13 cellular contexts compared by ENCODE assay signal in the genomic region with DNA sequence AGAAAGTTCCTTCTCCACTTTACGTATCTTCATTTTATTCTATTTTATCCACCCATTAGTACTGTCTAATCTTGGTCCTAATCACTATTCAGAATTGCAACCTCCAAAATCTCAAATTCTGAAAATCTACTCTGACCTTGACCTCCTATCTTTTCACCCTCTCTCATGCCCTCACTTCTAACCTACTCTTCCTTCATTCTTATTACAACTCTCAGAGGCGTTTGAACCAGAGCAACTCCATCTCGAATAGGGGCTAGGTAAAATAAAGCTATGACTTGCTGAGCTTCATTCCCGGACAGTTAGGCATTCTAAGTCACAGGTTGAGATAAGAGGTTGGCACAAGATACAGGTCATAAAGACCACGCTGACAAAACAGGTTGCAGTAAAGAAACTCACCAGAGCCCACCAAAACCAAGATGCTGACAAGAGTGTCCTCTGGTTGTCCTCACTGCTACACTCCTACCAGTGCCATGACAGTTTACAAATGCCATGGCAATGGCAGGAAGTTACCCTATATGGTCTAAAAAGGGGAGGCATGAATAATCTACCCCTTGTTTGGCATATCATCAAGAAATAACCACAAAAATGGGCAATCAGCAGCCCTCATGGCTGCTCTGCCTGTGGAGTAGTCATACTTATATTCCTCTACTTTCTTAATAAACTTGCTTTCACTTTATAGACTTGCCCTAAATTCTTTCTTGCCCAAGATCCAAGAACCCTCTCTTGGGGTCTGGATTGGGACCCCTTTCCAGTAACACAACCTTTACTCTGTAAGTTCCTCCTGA. TPM values are rescaled to one million over a fixed set of nuclear protein-coding genes. Genes with fewer than 3 reads are reported as not detected.
DNase-seq lines count a peak whose midpoint lies in the region; ATAC-seq and TF ChIP-seq lines count a peak whose summit lies in the region.
"Had no signal": no experiment of that assay in that cellular context is flagged by ENCODE, and none has a peak within 500 bp of the region (broad histone marks: within the 10 kb centered on the region; RNA-seq: fewer than 3 reads in every experiment).

No MANE protein-coding gene starts in this region.

- intact Hi-C loops in dorsolateral prefrontal cortex (cut with DNase I): no loop called here

- DNase-seq in OCI-M1 (lab: John Stamatoyannopoulos, UW) (peak; percentile 39), dorsolateral prefrontal cortex (no peak), stromal cell of bone marrow (ENCODE audit: low read depth) (peak; percentile 57), DMS 273 treated with DMSO at 0.1 percent for 48 hours (lab: John Stamatoyannopoulos, UW) (no peak), COLO668 (lab: John Stamatoyannopoulos, UW; ENCODE audit: unreplicated experiment) (no peak), NCI-H1105 treated with DMSO at 0.1 percent for 48 hours (lab: John Stamatoyannopoulos, UW) (no peak)
- DNase-seq: activated effector memory CD4-positive, alpha-beta T cell treated with Interleukin-2 at 50 U/mL for 16 hours; dermis blood vessel endothelial cell; kidney; NCI-H2081 treated with DMSO at 0.1 percent for 48 hours; nephron progenitor cell; right lobe of liver had no signal

- no peaks in the 10 kb centered on the region for H3K27me3 ChIP-seq in dorsolateral prefrontal cortex
- H3K27me3 ChIP-seq: right lobe of liver had no signal

- peak; percentile 10 for ATAC-seq in GM21360 (IDR thresholded peaks at IDR 0.05; ENCODE audit: unreplicated experiment)
- ATAC-seq: right lobe of liver had no signal

- peak overlapping the region in 23 of 59 donors; percentile 0 to 51 (median 26) for H3K4me3 ChIP-seq in dorsolateral prefrontal cortex
- H3K4me3 ChIP-seq: right lobe of liver had no signal

- TF ChIP-seq CTCF in dorsolateral prefrontal cortex (IDR thresholded peaks at IDR 0.05 in 54 of 56, conservative IDR thresholded peaks at IDR 0.05 in 2 of 56; ENCODE audit: low read depth in 1 of 56, partially characterized antibody in 56 of 56): no peak

- H3K27ac ChIP-seq in dorsolateral prefrontal cortex: peak overlapping the region; percentile 63 to 100 (median 94)
- H3K27ac ChIP-seq: right lobe of liver had no signal

RNA-seq across cellular contexts. Expression of gene CCDC88A, which starts 11.4 kb away (rescaled TPM):
- total RNA-seq in dorsolateral prefrontal cortex: 100 to 1,000 TPM; 151 to 514 (median 261) TPM

Comparison
In these comparisons a context has a peak if more than half of its experiments do, and no peak if none do; other contexts are left out.
1. DNase-seq: peak in OCI-M1 (single experiment) and stromal cell of bone marrow (single experiment); none in dorsolateral prefrontal cortex (0 of 10), DMS 273 treated with DMSO at 0.1 percent for 48 hours (single experiment), COLO668 (single experiment) and NCI-H1105 treated with DMSO at 0.1 percent for 48 hours (single experiment).